9 cellular contexts compared by ENCODE assay signal in genomic region chr14:92692822-92693226, GRCh38. TPM values are rescaled to one million over a fixed set of nuclear protein-coding genes. Genes with fewer than 3 reads are reported as not detected.
A peak's percentile ranks its signal among the peaks of the same experiment; 100 is the strongest.
DNase-seq lines count a peak whose midpoint lies in the region; ATAC-seq and TF ChIP-seq lines count a peak whose summit lies in the region.
"Had no signal": no experiment of that assay in that cellular context is flagged by ENCODE, and none has a peak within 500 bp of the region (broad histone marks: within the 10 kb centered on the region; RNA-seq: fewer than 3 reads in every experiment).

No MANE protein-coding gene starts in this region.

- no peaks in the 10 kb centered on the region for H3K9me3 ChIP-seq in CD4-positive, CD25-positive, alpha-beta regulatory T cell (ENCODE audit: control insufficient read depth in 2 of 2, low read length in 2 of 2)
- H3K9me3 ChIP-seq in lung (ENCODE audit: control insufficient read depth in 2 of 2, insufficient read depth in 1 of 2, low read length in 1 of 2) = no peaks in the 10 kb centered on the region
- H3K9me3 ChIP-seq: SJCRH30 had no signal

- no peak overlapping the region for H3K27ac ChIP-seq in CD4-positive, CD25-positive, alpha-beta regulatory T cell (ENCODE audit: insufficient read depth, low read length, poor library complexity, severe bottlenecking)
- peak overlapping the region in 1 of 2 donors; percentile 4 for H3K27ac ChIP-seq in lung (ENCODE audit: low read depth in 1 of 2, low read length in 1 of 2)
- H3K27ac ChIP-seq: SJCRH30 had no signal

- no peak overlapping the region for H3K4me3 Mint-ChIP-seq in CD4-positive, CD25-positive, alpha-beta regulatory T cell

- H3K27ac Mint-ChIP-seq in CD4-positive, CD25-positive, alpha-beta regulatory T cell = peak overlapping the region; percentile 38 to 71 (median 70)

- peaks cover 0 to 2% (median 0%) of the 10 kb centered on the region in 7 donors for H3K9me3 Mint-ChIP-seq in CD4-positive, CD25-positive, alpha-beta regulatory T cell

- DNase-seq in CD4-positive, CD25-positive, alpha-beta regulatory T cell = peak in 1 of 3 donors; percentile 27
- DNase-seq in M059J (ENCODE audit: low read depth) (peak; percentile 47), UCSD-AML1 (lab: John Stamatoyannopoulos, UW; ENCODE audit: unreplicated experiment) (peak; percentile 75), lung (ENCODE audit: low spot score) (peak; percentile 82), LoVo (ENCODE audit: low spot score) (no peak), AG08395 (ENCODE audit: low spot score) (no peak)
- no peak for DNase-seq in effector CD4-positive, alpha-beta T cell

- H3K4me3 ChIP-seq in CD4-positive, CD25-positive, alpha-beta regulatory T cell (ENCODE audit: low read depth, low read length) = no peak overlapping the region
- no peak overlapping the region for H3K4me3 ChIP-seq in lung
- H3K4me3 ChIP-seq: SJCRH30 had no signal

- peaks cover 3% of the 10 kb centered on the region for H3K27me3 ChIP-seq in CD4-positive, CD25-positive, alpha-beta regulatory T cell (ENCODE audit: control insufficient read depth, insufficient read depth, low read length)
- no peaks in the 10 kb centered on the region for H3K27me3 ChIP-seq in lung (ENCODE audit: control insufficient read depth, insufficient read depth)
- H3K27me3 ChIP-seq: SJCRH30 had no signal

- H3K36me3 ChIP-seq in CD4-positive, CD25-positive, alpha-beta regulatory T cell (ENCODE audit: control insufficient read depth, insufficient read depth, low read length) = peaks cover 16% of the 10 kb centered on the region
- peaks cover 0 to 13% of the 10 kb centered on the region in 2 donors for H3K36me3 ChIP-seq in lung (ENCODE audit: control insufficient read depth in 2 of 2, insufficient read depth in 2 of 2, low read length in 2 of 2)
- H3K36me3 ChIP-seq: SJCRH30 had no signal

- H3K4me1 ChIP-seq in CD4-positive, CD25-positive, alpha-beta regulatory T cell (ENCODE audit: control insufficient read depth, insufficient read depth, low read length, poor library complexity, severe bottlenecking) = peaks cover 14% of the 10 kb centered on the region
- peaks cover 0 to 18% of the 10 kb centered on the region in 2 donors for H3K4me1 ChIP-seq in lung (ENCODE audit: control insufficient read depth in 2 of 2, insufficient read depth in 2 of 2, low read length in 2 of 2)
- H3K4me1 ChIP-seq: SJCRH30 had no signal

- 6 to 7% methylated on average over 2 of the region's 2 CpGs for WGBS in lung, 2 donors

- peaks cover 0 to 37% (median 17%) of the 10 kb centered on the region in 4 donors for H3K4me1 Mint-ChIP-seq in CD4-positive, CD25-positive, alpha-beta regulatory T cell

- ATAC-seq in CD4-positive, CD25-positive, alpha-beta regulatory T cell (ENCODE audit: low read depth in 2 of 2) = peak; percentile 56 to 57
- ATAC-seq in lung (ENCODE audit: insufficient read depth, low FRiP score) = peak; percentile 28
- no peak for ATAC-seq in HG03159 (IDR thresholded peaks at IDR 0.05; ENCODE audit: unreplicated experiment)

- TF ChIP-seq CTCF in lung (IDR thresholded peaks at IDR 0.05; ENCODE audit: control extremely low read depth, extremely low read depth) = no peak

- H3K27me3 Mint-ChIP-seq in CD4-positive, CD25-positive, alpha-beta regulatory T cell = peaks cover 22% of the 10 kb centered on the region

- no peaks in the 10 kb centered on the region for H3K36me3 Mint-ChIP-seq in CD4-positive, CD25-positive, alpha-beta regulatory T cell

RNA-seq across cellular contexts. Expression of gene LGMN, which starts 55.6 kb away (rescaled TPM):
- total RNA-seq in CD4-positive, CD25-positive, alpha-beta regulatory T cell = 10.9 TPM
- 10 to 100 TPM; 15.4 to 34.4 (median 19.7) TPM for polyA plus RNA-seq in CD4-positive, CD25-positive, alpha-beta regulatory T cell
- 56.7 and 62.0 TPM in 2 replicates for total RNA-seq in M059J (2014; rRNA removed; shearing (Covaris generic))
- 100 to 1,000 TPM; 122 to 151 TPM for total RNA-seq in lung
- polyA plus RNA-seq in lung = 100 to 1,000 TPM; 115 to 182 TPM

Comparison
In these comparisons a context has a peak if more than half of its experiments do, and no peak if none do; other contexts are left out.
1. DNase-seq: peak in M059J (single experiment), UCSD-AML1 (single experiment) and lung (single experiment); none in effector CD4-positive, alpha-beta T cell (single experiment), LoVo (single experiment) and AG08395 (single experiment).